Comparison of ENCODE assay signal across 1 cellular context in the genomic region with DNA sequence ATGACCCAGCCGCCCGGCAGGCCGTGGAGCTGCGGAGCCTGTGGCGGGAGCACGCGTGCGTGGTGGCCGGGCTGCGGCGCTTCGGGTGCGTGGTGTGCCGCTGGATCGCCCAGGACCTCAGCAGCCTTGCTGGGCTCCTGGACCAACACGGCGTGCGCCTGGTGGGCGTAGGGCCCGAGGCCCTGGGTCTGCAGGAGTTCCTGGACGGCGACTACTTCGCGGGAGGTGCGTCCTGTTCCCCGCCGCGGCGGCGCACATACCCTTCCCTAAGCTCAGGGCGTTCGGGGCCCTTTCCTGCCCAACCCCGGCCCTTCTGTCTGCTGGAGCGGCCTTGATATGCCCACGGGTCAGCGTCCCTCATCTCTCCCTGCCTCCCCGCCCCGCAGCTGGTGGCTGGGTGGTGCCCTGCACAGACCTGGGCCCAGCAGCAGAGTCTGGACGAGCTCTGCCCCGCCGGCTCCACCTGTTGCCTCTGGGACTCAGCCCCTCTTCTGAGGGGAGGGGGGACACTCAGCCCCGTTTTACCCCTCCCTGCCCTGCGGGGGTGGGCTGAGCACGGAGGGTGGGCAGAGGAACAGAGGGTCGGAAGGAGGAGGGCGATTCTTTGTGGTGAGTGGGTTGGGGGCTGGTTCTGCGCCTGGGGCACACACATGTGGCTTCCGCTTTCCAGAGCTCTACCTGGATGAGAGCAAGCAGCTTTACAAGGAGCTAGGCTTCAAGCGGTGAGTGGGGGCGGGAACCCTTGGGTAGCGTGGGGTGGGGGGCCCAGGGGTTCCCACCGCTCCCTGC.
TF ChIP-seq lines count a peak whose summit lies in the region.

No MANE protein-coding gene starts in this region.

TF ChIP-seq in HepG2, 621 proteins besides CTCF, POLR2A, EP300 and RAD21 (continued from another document and continues in another):
- TF ChIP-seq, protein P1, sequence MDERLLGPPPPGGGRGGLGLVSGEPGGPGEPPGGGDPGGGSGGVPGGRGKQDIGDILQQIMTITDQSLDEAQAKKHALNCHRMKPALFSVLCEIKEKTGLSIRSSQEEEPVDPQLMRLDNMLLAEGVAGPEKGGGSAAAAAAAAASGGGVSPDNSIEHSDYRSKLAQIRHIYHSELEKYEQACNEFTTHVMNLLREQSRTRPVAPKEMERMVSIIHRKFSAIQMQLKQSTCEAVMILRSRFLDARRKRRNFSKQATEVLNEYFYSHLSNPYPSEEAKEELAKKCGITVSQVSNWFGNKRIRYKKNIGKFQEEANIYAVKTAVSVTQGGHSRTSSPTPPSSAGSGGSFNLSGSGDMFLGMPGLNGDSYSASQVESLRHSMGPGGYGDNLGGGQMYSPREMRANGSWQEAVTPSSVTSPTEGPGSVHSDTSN (CRISPR knock-in tag; IDR thresholded peaks at IDR 0.05), result no peak
- 0 out of 2 replicates have a peak, but pooled peaks have one; percentile 33 for TF ChIP-seq ZFP90 (CRISPR knock-in tag; IDR thresholded peaks at IDR 0.05; ENCODE audit: borderline replicate concordance)
- TF ChIP-seq HOXA5 (CRISPR knock-in tag; IDR thresholded peaks at IDR 0.05), result 0 out of 2 replicates have a peak, but pooled peaks have one; percentile 26
- no peak for TF ChIP-seq ZMYM2 (CRISPR knock-in tag; IDR thresholded peaks at IDR 0.05)
- TF ChIP-seq ASH2L (IDR thresholded peaks at IDR 0.05; ENCODE audit: insufficient read length, low read depth, low read length), result no peak
- TF ChIP-seq, protein P2, sequence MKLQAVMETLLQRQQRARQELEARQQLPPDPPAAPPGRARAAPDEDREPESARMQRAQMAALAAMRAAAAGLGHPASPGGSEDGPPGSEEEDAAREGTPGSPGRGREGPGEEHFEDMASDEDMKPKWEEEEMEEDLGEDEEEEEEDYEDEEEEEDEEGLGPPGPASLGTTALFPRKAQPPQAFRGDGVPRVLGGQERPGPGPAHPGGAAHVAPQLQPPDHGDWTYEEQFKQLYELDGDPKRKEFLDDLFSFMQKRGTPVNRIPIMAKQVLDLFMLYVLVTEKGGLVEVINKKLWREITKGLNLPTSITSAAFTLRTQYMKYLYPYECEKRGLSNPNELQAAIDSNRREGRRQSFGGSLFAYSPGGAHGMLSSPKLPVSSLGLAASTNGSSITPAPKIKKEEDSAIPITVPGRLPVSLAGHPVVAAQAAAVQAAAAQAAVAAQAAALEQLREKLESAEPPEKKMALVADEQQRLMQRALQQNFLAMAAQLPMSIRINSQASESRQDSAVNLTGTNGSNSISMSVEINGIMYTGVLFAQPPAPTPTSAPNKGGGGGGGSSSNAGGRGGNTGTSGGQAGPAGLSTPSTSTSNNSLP (IDR thresholded peaks at IDR 0.05; ENCODE audit: low read depth, low read length), result no peak
- TF ChIP-seq, protein P3, sequence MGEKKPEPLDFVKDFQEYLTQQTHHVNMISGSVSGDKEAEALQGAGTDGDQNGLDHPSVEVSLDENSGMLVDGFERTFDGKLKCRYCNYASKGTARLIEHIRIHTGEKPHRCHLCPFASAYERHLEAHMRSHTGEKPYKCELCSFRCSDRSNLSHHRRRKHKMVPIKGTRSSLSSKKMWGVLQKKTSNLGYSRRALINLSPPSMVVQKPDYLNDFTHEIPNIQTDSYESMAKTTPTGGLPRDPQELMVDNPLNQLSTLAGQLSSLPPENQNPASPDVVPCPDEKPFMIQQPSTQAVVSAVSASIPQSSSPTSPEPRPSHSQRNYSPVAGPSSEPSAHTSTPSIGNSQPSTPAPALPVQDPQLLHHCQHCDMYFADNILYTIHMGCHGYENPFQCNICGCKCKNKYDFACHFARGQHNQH (CRISPR knock-in tag; IDR thresholded peaks at IDR 0.05), result no peak
- peak; percentile 66; the same call in 1 of the 2 replicates for TF ChIP-seq CAMTA2 (CRISPR knock-in tag; IDR thresholded peaks at IDR 0.05; ENCODE audit: borderline replicate concordance)
- TF ChIP-seq ZNF562 (CRISPR knock-in tag; IDR thresholded peaks at IDR 0.05; ENCODE audit: borderline replicate concordance), result no peak
- no peak for TF ChIP-seq MIXL1 (CRISPR knock-in tag; IDR thresholded peaks at IDR 0.05)
- TF ChIP-seq, protein P4, sequence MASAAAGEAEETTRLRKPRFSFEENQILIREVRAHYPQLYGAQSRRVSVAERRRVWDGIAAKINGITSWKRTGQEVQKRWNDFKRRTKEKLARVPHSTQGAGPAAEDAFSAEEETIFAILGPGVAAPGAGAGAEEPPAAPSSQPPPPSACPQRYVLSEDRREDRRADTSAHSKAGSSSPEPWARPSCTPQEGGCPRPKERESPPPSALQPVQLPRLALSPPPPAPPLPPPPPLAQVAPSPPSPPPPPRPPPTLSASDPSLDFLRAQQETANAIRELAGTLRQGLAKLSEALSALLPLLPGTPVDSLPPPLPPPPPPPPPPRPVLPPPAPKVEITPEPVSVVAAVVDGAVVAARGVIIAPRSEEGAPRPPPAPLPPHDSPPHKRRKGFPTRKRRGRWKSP (CRISPR knock-in tag; IDR thresholded peaks at IDR 0.05), result no peak
- TF ChIP-seq, protein P5, sequence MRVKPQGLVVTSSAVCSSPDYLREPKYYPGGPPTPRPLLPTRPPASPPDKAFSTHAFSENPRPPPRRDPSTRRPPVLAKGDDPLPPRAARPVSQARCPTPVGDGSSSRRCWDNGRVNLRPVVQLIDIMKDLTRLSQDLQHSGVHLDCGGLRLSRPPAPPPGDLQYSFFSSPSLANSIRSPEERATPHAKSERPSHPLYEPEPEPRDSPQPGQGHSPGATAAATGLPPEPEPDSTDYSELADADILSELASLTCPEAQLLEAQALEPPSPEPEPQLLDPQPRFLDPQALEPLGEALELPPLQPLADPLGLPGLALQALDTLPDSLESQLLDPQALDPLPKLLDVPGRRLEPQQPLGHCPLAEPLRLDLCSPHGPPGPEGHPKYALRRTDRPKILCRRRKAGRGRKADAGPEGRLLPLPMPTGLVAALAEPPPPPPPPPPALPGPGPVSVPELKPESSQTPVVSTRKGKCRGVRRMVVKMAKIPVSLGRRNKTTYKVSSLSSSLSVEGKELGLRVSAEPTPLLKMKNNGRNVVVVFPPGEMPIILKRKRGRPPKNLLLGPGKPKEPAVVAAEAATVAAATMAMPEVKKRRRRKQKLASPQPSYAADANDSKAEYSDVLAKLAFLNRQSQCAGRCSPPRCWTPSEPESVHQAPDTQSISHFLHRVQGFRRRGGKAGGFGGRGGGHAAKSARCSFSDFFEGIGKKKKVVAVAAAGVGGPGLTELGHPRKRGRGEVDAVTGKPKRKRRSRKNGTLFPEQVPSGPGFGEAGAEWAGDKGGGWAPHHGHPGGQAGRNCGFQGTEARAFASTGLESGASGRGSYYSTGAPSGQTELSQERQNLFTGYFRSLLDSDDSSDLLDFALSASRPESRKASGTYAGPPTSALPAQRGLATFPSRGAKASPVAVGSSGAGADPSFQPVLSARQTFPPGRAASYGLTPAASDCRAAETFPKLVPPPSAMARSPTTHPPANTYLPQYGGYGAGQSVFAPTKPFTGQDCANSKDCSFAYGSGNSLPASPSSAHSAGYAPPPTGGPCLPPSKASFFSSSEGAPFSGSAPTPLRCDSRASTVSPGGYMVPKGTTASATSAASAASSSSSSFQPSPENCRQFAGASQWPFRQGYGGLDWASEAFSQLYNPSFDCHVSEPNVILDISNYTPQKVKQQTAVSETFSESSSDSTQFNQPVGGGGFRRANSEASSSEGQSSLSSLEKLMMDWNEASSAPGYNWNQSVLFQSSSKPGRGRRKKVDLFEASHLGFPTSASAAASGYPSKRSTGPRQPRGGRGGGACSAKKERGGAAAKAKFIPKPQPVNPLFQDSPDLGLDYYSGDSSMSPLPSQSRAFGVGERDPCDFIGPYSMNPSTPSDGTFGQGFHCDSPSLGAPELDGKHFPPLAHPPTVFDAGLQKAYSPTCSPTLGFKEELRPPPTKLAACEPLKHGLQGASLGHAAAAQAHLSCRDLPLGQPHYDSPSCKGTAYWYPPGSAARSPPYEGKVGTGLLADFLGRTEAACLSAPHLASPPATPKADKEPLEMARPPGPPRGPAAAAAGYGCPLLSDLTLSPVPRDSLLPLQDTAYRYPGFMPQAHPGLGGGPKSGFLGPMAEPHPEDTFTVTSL (CRISPR knock-in tag; IDR thresholded peaks at IDR 0.05; ENCODE audit: borderline replicate concordance), result no peak
- no peak for TF ChIP-seq CBX2 (IDR thresholded peaks at IDR 0.05; ENCODE audit: low read depth, low read length)
- TF ChIP-seq CBX2 (CRISPR knock-in tag; IDR thresholded peaks at IDR 0.05; ENCODE audit: low read depth), result no peak
- TF ChIP-seq, protein P6, sequence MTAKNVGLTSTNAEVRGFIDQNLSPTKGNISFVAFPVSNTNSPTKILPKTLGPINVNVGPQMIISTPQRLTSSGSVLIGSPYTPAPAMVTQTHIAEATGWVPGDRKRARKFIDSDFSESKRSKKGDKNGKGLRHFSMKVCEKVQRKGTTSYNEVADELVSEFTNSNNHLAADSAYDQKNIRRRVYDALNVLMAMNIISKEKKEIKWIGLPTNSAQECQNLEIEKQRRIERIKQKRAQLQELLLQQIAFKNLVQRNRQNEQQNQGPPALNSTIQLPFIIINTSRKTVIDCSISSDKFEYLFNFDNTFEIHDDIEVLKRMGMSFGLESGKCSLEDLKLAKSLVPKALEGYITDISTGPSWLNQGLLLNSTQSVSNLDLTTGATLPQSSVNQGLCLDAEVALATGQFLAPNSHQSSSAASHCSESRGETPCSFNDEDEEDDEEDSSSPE (CRISPR knock-in tag; IDR thresholded peaks at IDR 0.05), result no peak
- TF ChIP-seq HDAC6 (IDR thresholded peaks at IDR 0.05; ENCODE audit: low read depth, low read length), result no peak
- TF ChIP-seq HHEX (CRISPR knock-in tag; IDR thresholded peaks at IDR 0.05), result no peak
- TF ChIP-seq ZNF839 (CRISPR knock-in tag; IDR thresholded peaks at IDR 0.05; ENCODE audit: borderline replicate concordance), result no peak
- TF ChIP-seq ZFP41 (CRISPR knock-in tag; IDR thresholded peaks at IDR 0.05; ENCODE audit: borderline replicate concordance), result no peak
- TF ChIP-seq, protein P7, sequence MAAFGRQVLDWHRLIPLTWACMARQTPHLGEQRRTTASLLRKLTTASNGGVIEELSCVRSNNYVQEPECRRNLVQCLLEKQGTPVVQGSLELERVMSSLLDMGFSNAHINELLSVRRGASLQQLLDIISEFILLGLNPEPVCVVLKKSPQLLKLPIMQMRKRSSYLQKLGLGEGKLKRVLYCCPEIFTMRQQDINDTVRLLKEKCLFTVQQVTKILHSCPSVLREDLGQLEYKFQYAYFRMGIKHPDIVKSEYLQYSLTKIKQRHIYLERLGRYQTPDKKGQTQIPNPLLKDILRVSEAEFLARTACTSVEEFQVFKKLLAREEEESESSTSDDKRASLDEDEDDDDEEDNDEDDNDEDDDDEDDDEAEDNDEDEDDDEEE (CRISPR knock-in tag; IDR thresholded peaks at IDR 0.05), result no peak
- TF ChIP-seq ZNF446 (CRISPR knock-in tag; IDR thresholded peaks at IDR 0.05), result no peak
- TF ChIP-seq, protein P8, sequence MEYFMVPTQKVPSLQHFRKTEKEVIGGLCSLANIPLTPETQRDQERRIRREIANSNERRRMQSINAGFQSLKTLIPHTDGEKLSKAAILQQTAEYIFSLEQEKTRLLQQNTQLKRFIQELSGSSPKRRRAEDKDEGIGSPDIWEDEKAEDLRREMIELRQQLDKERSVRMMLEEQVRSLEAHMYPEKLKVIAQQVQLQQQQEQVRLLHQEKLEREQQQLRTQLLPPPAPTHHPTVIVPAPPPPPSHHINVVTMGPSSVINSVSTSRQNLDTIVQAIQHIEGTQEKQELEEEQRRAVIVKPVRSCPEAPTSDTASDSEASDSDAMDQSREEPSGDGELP (IDR thresholded peaks at IDR 0.05; ENCODE audit: borderline replicate concordance, low read depth), result no peak
- TF ChIP-seq MYC (CRISPR knock-in tag; IDR thresholded peaks at IDR 0.05; ENCODE audit: borderline replicate concordance), result peak; percentile 58; the same call in 1 of the 2 replicates
- TF ChIP-seq ZNF296 (CRISPR knock-in tag; conservative IDR thresholded peaks at IDR 0.05), result no peak
- TF ChIP-seq, protein P9, sequence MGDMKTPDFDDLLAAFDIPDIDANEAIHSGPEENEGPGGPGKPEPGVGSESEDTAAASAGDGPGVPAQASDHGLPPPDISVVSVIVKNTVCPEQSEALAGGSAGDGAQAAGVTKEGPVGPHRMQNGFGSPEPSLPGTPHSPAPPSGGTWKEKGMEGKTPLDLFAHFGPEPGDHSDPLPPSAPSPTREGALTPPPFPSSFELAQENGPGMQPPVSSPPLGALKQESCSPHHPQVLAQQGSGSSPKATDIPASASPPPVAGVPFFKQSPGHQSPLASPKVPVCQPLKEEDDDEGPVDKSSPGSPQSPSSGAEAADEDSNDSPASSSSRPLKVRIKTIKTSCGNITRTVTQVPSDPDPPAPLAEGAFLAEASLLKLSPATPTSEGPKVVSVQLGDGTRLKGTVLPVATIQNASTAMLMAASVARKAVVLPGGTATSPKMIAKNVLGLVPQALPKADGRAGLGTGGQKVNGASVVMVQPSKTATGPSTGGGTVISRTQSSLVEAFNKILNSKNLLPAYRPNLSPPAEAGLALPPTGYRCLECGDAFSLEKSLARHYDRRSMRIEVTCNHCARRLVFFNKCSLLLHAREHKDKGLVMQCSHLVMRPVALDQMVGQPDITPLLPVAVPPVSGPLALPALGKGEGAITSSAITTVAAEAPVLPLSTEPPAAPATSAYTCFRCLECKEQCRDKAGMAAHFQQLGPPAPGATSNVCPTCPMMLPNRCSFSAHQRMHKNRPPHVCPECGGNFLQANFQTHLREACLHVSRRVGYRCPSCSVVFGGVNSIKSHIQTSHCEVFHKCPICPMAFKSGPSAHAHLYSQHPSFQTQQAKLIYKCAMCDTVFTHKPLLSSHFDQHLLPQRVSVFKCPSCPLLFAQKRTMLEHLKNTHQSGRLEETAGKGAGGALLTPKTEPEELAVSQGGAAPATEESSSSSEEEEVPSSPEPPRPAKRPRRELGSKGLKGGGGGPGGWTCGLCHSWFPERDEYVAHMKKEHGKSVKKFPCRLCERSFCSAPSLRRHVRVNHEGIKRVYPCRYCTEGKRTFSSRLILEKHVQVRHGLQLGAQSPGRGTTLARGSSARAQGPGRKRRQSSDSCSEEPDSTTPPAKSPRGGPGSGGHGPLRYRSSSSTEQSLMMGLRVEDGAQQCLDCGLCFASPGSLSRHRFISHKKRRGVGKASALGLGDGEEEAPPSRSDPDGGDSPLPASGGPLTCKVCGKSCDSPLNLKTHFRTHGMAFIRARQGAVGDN (CRISPR knock-in tag; IDR thresholded peaks at IDR 0.05), result peak; percentile 5
- no peak for TF ChIP-seq REPIN1 (CRISPR knock-in tag; IDR thresholded peaks at IDR 0.05; ENCODE audit: borderline replicate concordance, low read depth)
- no peak for TF ChIP-seq NCOA1 (CRISPR knock-in tag; IDR thresholded peaks at IDR 0.05)
- no peak for TF ChIP-seq ZFP82 (CRISPR knock-in tag; IDR thresholded peaks at IDR 0.05; ENCODE audit: borderline replicate concordance)
- no peak for TF ChIP-seq TBX2 (CRISPR knock-in tag; IDR thresholded peaks at IDR 0.05; ENCODE audit: borderline replicate concordance)
- TF ChIP-seq, protein P10, sequence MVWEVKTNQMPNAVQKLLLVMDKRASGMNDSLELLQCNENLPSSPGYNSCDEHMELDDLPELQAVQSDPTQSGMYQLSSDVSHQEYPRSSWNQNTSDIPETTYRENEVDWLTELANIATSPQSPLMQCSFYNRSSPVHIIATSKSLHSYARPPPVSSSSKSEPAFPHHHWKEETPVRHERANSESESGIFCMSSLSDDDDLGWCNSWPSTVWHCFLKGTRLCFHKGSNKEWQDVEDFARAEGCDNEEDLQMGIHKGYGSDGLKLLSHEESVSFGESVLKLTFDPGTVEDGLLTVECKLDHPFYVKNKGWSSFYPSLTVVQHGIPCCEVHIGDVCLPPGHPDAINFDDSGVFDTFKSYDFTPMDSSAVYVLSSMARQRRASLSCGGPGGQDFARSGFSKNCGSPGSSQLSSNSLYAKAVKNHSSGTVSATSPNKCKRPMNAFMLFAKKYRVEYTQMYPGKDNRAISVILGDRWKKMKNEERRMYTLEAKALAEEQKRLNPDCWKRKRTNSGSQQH (CRISPR knock-in tag; IDR thresholded peaks at IDR 0.05; ENCODE audit: low read depth), result no peak
- TF ChIP-seq ATRX (CRISPR knock-in tag; IDR thresholded peaks at IDR 0.05; ENCODE audit: borderline replicate concordance), result no peak
- no peak for TF ChIP-seq ZNF225 (CRISPR knock-in tag; IDR thresholded peaks at IDR 0.05)
